In genomic region chr1:114588196-114588689, GRCh38 we compare ENCODE assay signal across 11 cellular contexts.
"Had no signal": no experiment of that assay in that cellular context is flagged by ENCODE, and none has a peak within 500 bp of the region (broad histone marks: within the 10 kb centered on the region; RNA-seq: fewer than 3 reads in every experiment).

No MANE protein-coding gene starts in this region.

- H3K4me3 ChIP-seq: gastroesophageal sphincter, lung had no signal

- H3K9me3 ChIP-seq: gastroesophageal sphincter had no signal

- H3K4me1 ChIP-seq: gastroesophageal sphincter had no signal

- DNase-seq: activated CD4-positive, alpha-beta T cell treated with anti-CD3 and anti-CD28 coated beads, Interleukin-2, amount 50 U/mL, for 4 hours; activated gamma-delta T cell treated with Interleukin-2 at 50 U/mL for 16 hours; effector CD8-positive, alpha-beta T cell; nucleus accumbens; posterior cingulate gyrus; stimulated activated naive CD4-positive, alpha-beta T cell; SW 1271; T-helper 2 cell had no signal

- ATAC-seq: esophagus mucosa, gastroesophageal sphincter had no signal

- H3K27me3 ChIP-seq: gastroesophageal sphincter had no signal

- H3K27ac ChIP-seq: gastroesophageal sphincter had no signal
